In the genomic region with DNA sequence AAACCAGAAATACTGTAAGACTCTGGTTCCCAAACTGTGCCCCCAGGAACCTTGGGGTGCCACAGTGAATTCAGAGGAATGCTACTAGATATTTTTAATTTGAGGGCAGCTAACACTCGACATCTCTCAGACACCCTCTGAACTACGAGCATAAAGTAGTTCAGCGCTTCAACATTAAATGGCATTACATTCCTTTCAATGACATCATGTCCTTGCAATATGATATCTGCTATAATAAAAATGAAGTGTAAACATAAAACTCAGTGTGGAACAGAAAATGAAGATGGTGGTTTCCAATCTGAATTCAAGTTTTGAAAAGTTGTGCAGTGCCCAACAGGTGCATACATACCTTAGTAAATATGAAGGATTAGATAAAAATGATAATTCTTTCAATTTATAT, we compare ENCODE assay signal across 20 cellular contexts.
"Had no signal": no experiment of that assay in that cellular context is flagged by ENCODE, and none has a peak within 500 bp of the region (broad histone marks: within the 10 kb centered on the region; RNA-seq: fewer than 3 reads in every experiment).

No MANE protein-coding gene starts in this region.

- H3K9me3 ChIP-seq: sigmoid colon, testis had no signal

- DNase-seq: activated CD4-positive, alpha-beta T cell treated with anti-CD3 and anti-CD28 coated beads, Interleukin-2, amount 50 U/mL, for 48 hours; activated CD4-positive, CD25-positive, alpha-beta regulatory T cell treated with anti-CD3 and anti-CD28 coated beads, Interleukin-2, amount 50 U/mL, for 72 hours; activated CD8-positive, alpha-beta memory T cell treated with anti-CD3 and anti-CD28 coated beads, Interleukin-2, amount 10 ng/mL, durations not matched to agents 7 days and 5 days; activated effector memory CD4-positive, alpha-beta T cell treated with anti-CD3 and anti-CD28 coated beads, Interleukin-2, amount 50 U/mL, for 16 hours; activated T-cell treated with anti-CD3 and anti-CD28 coated beads, Interleukin-2, amount 50 U/mL, for 24 hours; amniotic stem cell; cerebellar nuclear complex; dorsolateral prefrontal cortex; foreskin keratinocyte; head of caudate nucleus; mammary epithelial cell; nucleus accumbens; sigmoid colon; stimulated activated CD4-positive, alpha-beta T cell treated with anti-CD3 and anti-CD28 coated beads, Interleukin-4, amount 100 ng/mL, for 1 hour; testis had no signal

- ATAC-seq: activated CD8-positive, alpha-beta memory T cell treated with anti-CD3 and anti-CD28 coated beads, Interleukin-2, amount 10 ng/mL, durations not matched to agents 7 days and 5 days; activated naive CD4-positive, alpha-beta T cell treated with anti-CD3 and anti-CD28 coated beads, Interleukin-2, amount 50 U/mL, for 72 hours; esophagus mucosa; foreskin keratinocyte had no signal

- H3K4me1 ChIP-seq: sigmoid colon had no signal

- FAIRE-seq: islet of Langerhans had no signal

- H3K27ac ChIP-seq: foreskin keratinocyte, sigmoid colon, testis had no signal

- H3K27ac Mint-ChIP-seq: activated CD8-positive, alpha-beta memory T cell treated with anti-CD3 and anti-CD28 coated beads, Interleukin-2, amount 10 ng/mL, durations not matched to agents 7 days and 5 days; activated naive CD4-positive, alpha-beta T cell treated with anti-CD3 and anti-CD28 coated beads, Interleukin-2, amount 50 U/mL, for 72 hours; activated T-cell treated with anti-CD3 and anti-CD28 coated beads, Interleukin-2, amount 50 U/mL, for 24 hours; natural killer cell treated with Interleukin-12 subunit alpha and Interleukin-12 subunit beta and Interleukin-15 and Interleukin-18, amount 100 ng/mL, for 72 hours; stimulated activated naive CD8-positive, alpha-beta T cell treated with anti-CD3 and anti-CD28 coated beads, Interleukin-15, Interleukin-2, amounts not matched to agents 100 ng/mL and 50 ng/mL, for 24 hours had no signal

- H3K4me3 ChIP-seq: dorsolateral prefrontal cortex, sigmoid colon, testis had no signal

- H3K4me3 Mint-ChIP-seq: activated CD8-positive, alpha-beta memory T cell treated with anti-CD3 and anti-CD28 coated beads, Interleukin-2, amount 10 ng/mL, durations not matched to agents 7 days and 5 days; activated T-cell treated with anti-CD3 and anti-CD28 coated beads, Interleukin-2, amount 50 U/mL, for 24 hours; natural killer cell treated with Interleukin-12 subunit alpha and Interleukin-12 subunit beta and Interleukin-15 and Interleukin-18, amount 100 ng/mL, for 72 hours; stimulated activated naive CD8-positive, alpha-beta T cell treated with anti-CD3 and anti-CD28 coated beads, Interleukin-15, Interleukin-2, amounts not matched to agents 100 ng/mL and 50 ng/mL, for 24 hours had no signal

- H3K36me3 ChIP-seq: sigmoid colon had no signal

- H3K27me3 ChIP-seq: dorsolateral prefrontal cortex, foreskin keratinocyte, sigmoid colon, testis had no signal

- H3K9me3 Mint-ChIP-seq: activated naive CD4-positive, alpha-beta T cell treated with anti-CD3 and anti-CD28 coated beads, Interleukin-2, amount 50 U/mL, for 72 hours; activated T-cell treated with anti-CD3 and anti-CD28 coated beads, Interleukin-2, amount 50 U/mL, for 24 hours; natural killer cell treated with Interleukin-12 subunit alpha and Interleukin-12 subunit beta and Interleukin-15 and Interleukin-18, amount 100 ng/mL, for 72 hours had no signal

- H3K4me1 Mint-ChIP-seq: activated CD8-positive, alpha-beta memory T cell treated with anti-CD3 and anti-CD28 coated beads, Interleukin-2, amount 10 ng/mL, durations not matched to agents 7 days and 5 days had no signal

- H3K27me3 Mint-ChIP-seq: activated CD8-positive, alpha-beta memory T cell treated with anti-CD3 and anti-CD28 coated beads, Interleukin-2, amount 10 ng/mL, durations not matched to agents 7 days and 5 days; activated T-cell treated with anti-CD3 and anti-CD28 coated beads, Interleukin-2, amount 50 U/mL, for 24 hours; natural killer cell treated with Interleukin-12 subunit alpha and Interleukin-12 subunit beta and Interleukin-15 and Interleukin-18, amount 100 ng/mL, for 72 hours; stimulated activated naive CD8-positive, alpha-beta T cell treated with anti-CD3 and anti-CD28 coated beads, Interleukin-15, Interleukin-2, amounts not matched to agents 100 ng/mL and 50 ng/mL, for 24 hours had no signal
